In the genomic region with DNA sequence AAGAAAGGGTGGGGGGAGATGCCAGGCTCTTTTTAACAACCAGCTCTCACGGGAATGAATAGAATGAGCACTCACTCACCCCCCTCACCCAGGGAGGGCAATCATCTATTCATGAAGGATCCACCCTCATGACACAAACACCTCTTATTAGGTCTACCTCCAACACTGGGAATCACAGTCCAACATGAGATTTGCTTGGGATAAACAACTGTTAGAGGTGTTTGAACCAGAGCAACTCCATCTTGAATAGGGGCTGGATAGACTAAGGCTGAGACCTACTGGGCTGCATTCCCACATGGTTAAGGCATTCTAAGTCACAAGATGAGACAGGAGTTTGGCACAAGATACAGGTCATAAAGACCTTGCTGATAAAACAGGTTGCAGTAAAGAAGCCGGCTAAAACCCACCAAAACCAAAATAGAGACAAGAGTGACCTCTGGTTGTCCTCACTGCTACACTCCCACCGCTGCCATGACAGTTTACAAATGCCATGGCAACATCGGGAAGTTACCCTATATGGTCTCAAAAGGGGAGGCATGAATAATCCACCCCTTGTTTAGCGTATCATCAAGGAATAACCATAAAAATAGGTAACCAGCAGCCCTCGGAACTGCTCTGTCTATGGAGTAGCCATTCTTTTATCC, we compare ENCODE assay signal across 4 cellular contexts. TPM values are rescaled to one million over a fixed set of nuclear protein-coding genes. Genes with fewer than 3 reads are reported as not detected.
"Had no signal": no experiment of that assay in that cellular context is flagged by ENCODE, and none has a peak within 500 bp of the region (broad histone marks: within the 10 kb centered on the region; RNA-seq: fewer than 3 reads in every experiment).

No MANE protein-coding gene starts in this region.

RNA-seq across cellular contexts. Expression of a gene that starts 56.9 kb away (rescaled TPM):
- total RNA-seq: chondrocyte, dermis microvascular lymphatic vessel endothelial cell, epithelial cell of proximal tubule, glomerular endothelial cell had no signal
